Comparison of ENCODE assay signal across 8 cellular contexts in genomic region chr7:36367561-36367889, GRCh38. TPM values are rescaled to one million over a fixed set of nuclear protein-coding genes. Genes with fewer than 3 reads are reported as not detected.
DNase-seq lines count a peak whose midpoint lies in the region; ATAC-seq and TF ChIP-seq lines count a peak whose summit lies in the region.

No MANE protein-coding gene starts in this region.

- ATAC-seq in GM18870 (IDR thresholded peaks at IDR 0.05; ENCODE audit: unreplicated experiment) (peak; percentile 39), Panc1 (peak; percentile 72), HG03565 (IDR thresholded peaks at IDR 0.05; ENCODE audit: unreplicated experiment) (no peak)

- no peaks in the 10 kb centered on the region for H3K36me3 ChIP-seq in Panc1 (ENCODE audit: control insufficient read depth, insufficient read depth, low read length)
- no peaks in the 10 kb centered on the region for H3K36me3 ChIP-seq in sigmoid colon

- DNase-seq in Panc1 (ENCODE audit: low read depth, low spot score) (no peak), fibroblast of mammary gland (ENCODE audit: low read depth) (no peak), sigmoid colon (no peak), mesenteric fat pad (ENCODE audit: low spot score) (no peak), NCI-H2081 treated with DMSO at 0.1 percent for 48 hours (lab: John Stamatoyannopoulos, UW) (no peak), GF-D8 (lab: John Stamatoyannopoulos, UW) (no peak)

- TF ChIP-seq CTCF in Panc1 (IDR thresholded peaks at IDR 0.05) = no peak
- TF ChIP-seq CTCF in fibroblast of mammary gland (conservative IDR thresholded peaks at IDR 0.05; ENCODE audit: control insufficient read depth, insufficient read depth, low read depth, low read length) = no peak
- no peak for TF ChIP-seq CTCF in sigmoid colon (IDR thresholded peaks at IDR 0.05)

- BruUV-seq in Panc1 (replicated peaks; lab: Mats Ljungman, UMichigan) = no TSS peak

- H3K4me3 ChIP-seq in Panc1 (ENCODE audit: low read depth in 2 of 2, low read length in 2 of 2) (peak overlapping the region; percentile 58 to 74), fibroblast of mammary gland (ENCODE audit: control insufficient read depth, low read depth, low read length) (peak overlapping the region; percentile 74), sigmoid colon (peak overlapping the region; percentile 58 to 89 (median 79))

- no peaks in the 10 kb centered on the region for H3K9me3 ChIP-seq in Panc1 (ENCODE audit: control insufficient read depth, insufficient read depth, low read depth, low read length)
- no peaks in the 10 kb centered on the region for H3K9me3 ChIP-seq in sigmoid colon

- CTCF ChIA-PET in Panc1 (lab: Charles Lee) = interaction anchor here (0.7 to 1.4 kb wide), 5 partner anchors 15 to 26 kb away, joined by 3 to 7 read pairs (median 5); partner anchors contain the start of gene ANLN

- intact Hi-C loops in Panc1 (cut with micrococcal nuclease; ENCODE audit: unreplicated experiment) (no loop called here), sigmoid colon (cut with DNase I) (loop anchor here (1.0 kb wide), 1 partner anchor 22 kb away; the partner anchor contains the start of gene ANLN)

- H3K4me1 ChIP-seq in Panc1 (ENCODE audit: control insufficient read depth, insufficient read depth, low read length) (peaks cover 36% of the 10 kb centered on the region), sigmoid colon (peaks cover 0 to 15% (median 4%) of the 10 kb centered on the region in 4 donors)

- no peak for TF ChIP-seq POLR2A in sigmoid colon (IDR thresholded peaks at IDR 0.05)

- TF ChIP-seq EP300 in sigmoid colon (IDR thresholded peaks at IDR 0.05) = no peak

- in situ Hi-C loops in Panc1 (cut with HindIII; ENCODE audit: low pct_unique_long_range_greater_than_20kb, low sequenced_read_pairs) = no loop called here

- H3K27ac ChIP-seq in Panc1 (ENCODE audit: low read length) = peak overlapping the region; percentile 92
- H3K27ac ChIP-seq in sigmoid colon = peak overlapping the region; percentile 70 to 80 (median 76)

- 34 to 54% methylated on average over 9 of the region's 9 CpGs for WGBS in sigmoid colon, 2 donors

- H3K27me3 ChIP-seq in Panc1 (ENCODE audit: control insufficient read depth, insufficient read depth, low read length) = no peaks in the 10 kb centered on the region
- no peaks in the 10 kb centered on the region for H3K27me3 ChIP-seq in sigmoid colon

- POLR2A ChIA-PET in Panc1 (lab: Charles Lee) = interaction anchor here (0.6 to 2.0 kb wide), 5 partner anchors 9 to 368 kb away, joined by 3 to 11 read pairs (median 5); partner anchors contain the start of gene ANLN

RNA-seq across cellular contexts. Expression of gene ANLN, which starts 22.1 kb away (rescaled TPM):
- total RNA-seq in Panc1 (2021; ENCODE audit: unreplicated experiment) (238 TPM), sigmoid colon (10 to 100 TPM in 1 of 4 donors, 1 to 10 TPM in 3; 3.6 to 16.9 (median 4.1) TPM), mesenteric fat pad (0.55 TPM)
- 51.0 TPM for polyA plus RNA-seq in Panc1 (2012; ENCODE audit: insufficient read length)
- polyA plus RNA-seq in sigmoid colon = 10 to 100 TPM in 1 of 3 donors, 1 to 10 TPM in 2; 2.4 to 10.8 (median 5.5) TPM

Comparison
In these comparisons a context has a peak if more than half of its experiments do, and no peak if none do; other contexts are left out.
1. RNA of gene ANLN, which starts 22.1 kb away (total RNA-seq): 238 TPM in Panc1 (single experiment); 3.6 to 16.9 TPM in sigmoid colon and 0.55 TPM in mesenteric fat pad (single experiment); every median in the first group is over 10 times any median in the second.
2. Peak in every context shown above with its lines, with median percentiles within 50 percentile points of each other: H3K4me3 ChIP-seq.